ENCODE assay signal across 8 cellular contexts in the genomic region with DNA sequence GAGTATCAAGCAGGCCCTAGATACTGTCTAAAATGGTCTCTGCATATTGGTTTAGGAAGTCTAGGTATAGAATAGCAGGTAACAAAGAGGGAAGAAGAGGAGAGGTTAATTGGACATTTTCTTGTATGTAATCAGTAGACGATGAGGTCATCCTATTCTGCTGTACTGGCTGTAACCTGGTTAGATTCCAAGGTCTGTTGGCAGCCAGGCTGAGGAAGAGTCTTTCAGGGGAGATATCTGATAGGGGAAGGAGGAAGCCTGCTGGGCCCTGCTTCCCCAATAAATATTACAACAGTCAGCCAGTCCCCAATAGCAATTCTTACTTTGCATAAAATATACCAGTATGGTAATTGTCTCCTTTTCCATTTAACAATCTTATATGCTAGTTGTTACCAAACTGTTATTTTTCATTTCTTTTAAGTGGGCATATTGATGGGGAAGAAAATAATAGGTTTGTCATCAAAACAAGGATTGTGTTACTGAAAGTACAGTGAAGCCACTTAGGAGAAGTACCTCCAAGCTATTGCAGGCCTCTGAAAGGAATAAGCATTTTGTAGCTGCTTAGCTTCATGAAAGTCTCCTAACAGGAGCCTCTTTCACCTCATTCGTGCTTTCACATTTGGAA.
DNase-seq lines count a peak whose midpoint lies in the region; ATAC-seq and TF ChIP-seq lines count a peak whose summit lies in the region.

No MANE protein-coding gene starts in this region.

- ATAC-seq in psoas muscle (peak; percentile 90 to 99 (median 96)), HG02610 (IDR thresholded peaks at IDR 0.05; ENCODE audit: unreplicated experiment) (no peak), HG03460 (IDR thresholded peaks at IDR 0.05; ENCODE audit: unreplicated experiment) (no peak), GM21576 (IDR thresholded peaks at IDR 0.05; ENCODE audit: unreplicated experiment) (no peak)

- H3K4me1 ChIP-seq in GM23248 (ENCODE audit: insufficient read depth) = peaks cover 8% of the 10 kb centered on the region
- peaks cover 21% of the 10 kb centered on the region for H3K4me1 ChIP-seq in psoas muscle

- no peaks in the 10 kb centered on the region for H4K20me1 ChIP-seq in GM23248 (ENCODE audit: insufficient read depth)

- intact Hi-C loops in psoas muscle (cut with DNase I) = no loop called here

- no peak overlapping the region for H3K9ac ChIP-seq in GM23248

- in situ Hi-C loops in GM23248 (cut with MboI) = no loop called here

- DNase-seq in GM23248 (peak; percentile 73), OCI-M1 (lab: John Stamatoyannopoulos, UW) (peak; percentile 53), fibroblast of pulmonary artery (ENCODE audit: low read depth) (peak; percentile 49), psoas muscle (peak; percentile 37 to 70), HuH-7 (ENCODE audit: low spot score) (no peak)

- H2AFZ ChIP-seq in GM23248 = no peak overlapping the region

- 34 to 44% methylated on average over 2 of the region's 2 CpGs for WGBS in GM23248 (ENCODE audit: low coverage in 1 of 2, low lambda C conversion rate in 2 of 2, missing lambda C conversion rate in 2 of 2), 2 experiments
- WGBS in psoas muscle, 3 donors = 8 to 17% (median 12%) methylated on average over 2 of the region's 2 CpGs

- H3K27ac ChIP-seq in GM23248 (no peak overlapping the region), psoas muscle (peak overlapping the region; percentile 60)

- no peaks in the 10 kb centered on the region for H3K9me2 ChIP-seq in GM23248 (ENCODE audit: insufficient read depth)

- H3K36me3 ChIP-seq in GM23248 (ENCODE audit: low read depth) = peaks cover 20% of the 10 kb centered on the region
- no peaks in the 10 kb centered on the region for H3K36me3 ChIP-seq in psoas muscle (ENCODE audit: insufficient read depth in 1 of 2, low read depth in 1 of 2)

- TF ChIP-seq CTCF in fibroblast of pulmonary artery (IDR thresholded peaks at IDR 0.05; ENCODE audit: low read length, missing control alignments) = no peak
- TF ChIP-seq CTCF in psoas muscle (IDR thresholded peaks at IDR 0.05) = no peak

- H3K4me2 ChIP-seq in GM23248 (ENCODE audit: unreplicated experiment) = no peak overlapping the region

- H3F3A ChIP-seq in GM23248 (ENCODE audit: insufficient read depth) = no peaks in the 10 kb centered on the region

- H3K79me2 ChIP-seq in GM23248 (ENCODE audit: insufficient read depth) = peaks cover 69% of the 10 kb centered on the region

- no peak overlapping the region for H3K4me3 ChIP-seq in GM23248
- no peak overlapping the region for H3K4me3 ChIP-seq in fibroblast of pulmonary artery (replicated peaks; ENCODE audit: low read depth, low read length)
- peak overlapping the region; percentile 31 for H3K4me3 ChIP-seq in psoas muscle

- H3K27me3 ChIP-seq in GM23248 (replicated peaks; ENCODE audit: insufficient read depth) = no peaks in the 10 kb centered on the region
- H3K27me3 ChIP-seq in psoas muscle (ENCODE audit: insufficient read depth in 3 of 3, low read length in 2 of 3) = no peaks in the 10 kb centered on the region

- H3K9me3 ChIP-seq in GM23248 (ENCODE audit: low read depth) (no peaks in the 10 kb centered on the region), psoas muscle (no peaks in the 10 kb centered on the region)

Comparison
In these comparisons a context has a peak if more than half of its experiments do, and no peak if none do; other contexts are left out.
1. ATAC-seq: peak in psoas muscle (4 of 4); none in HG02610 (single experiment), HG03460 (single experiment) and GM21576 (single experiment).